ENCODE assay signal across 8 cellular contexts in genomic region chr4:121726642-121727268, GRCh38. TPM values are rescaled to one million over a fixed set of nuclear protein-coding genes. Genes with fewer than 3 reads are reported as not detected.
DNase-seq lines count a peak whose midpoint lies in the region; ATAC-seq, FAIRE-seq and TF ChIP-seq lines count a peak whose summit lies in the region.

No MANE protein-coding gene starts in this region.

- H3K36me3 Mint-ChIP-seq in activated naive CD4-positive, alpha-beta T cell treated with anti-CD3 and anti-CD28 coated beads, Interleukin-2, amount 50 U/mL, for 72 hours, result no peaks in the 10 kb centered on the region

- WGBS in right cardiac atrium, result 38% methylated on average over 3 of the region's 3 CpGs
- WGBS in spleen, 5 donors, result 32 to 43% (median 41%) methylated on average over 3 of the region's 3 CpGs

- peak; percentile 98 for ATAC-seq in GM18519 (IDR thresholded peaks at IDR 0.05; ENCODE audit: low FRiP score, unreplicated experiment)
- ATAC-seq in HG02938 (IDR thresholded peaks at IDR 0.05; ENCODE audit: unreplicated experiment), result peak; percentile 97
- ATAC-seq in activated naive CD4-positive, alpha-beta T cell treated with anti-CD3 and anti-CD28 coated beads, Interleukin-2, amount 50 U/mL, for 72 hours, result peak; percentile 78 to 86
- peak; percentile 67 to 79 for ATAC-seq in right cardiac atrium

- intact Hi-C loops in right cardiac atrium (cut with DNase I) (loop anchor here in 2 of 4 donors (5.0 to 10.0 kb wide), 3 partner anchors 262 to 352 kb away; no protein-coding TSS in a partner anchor), spleen (cut with DNase I; ENCODE audit: low total_unique reads) (no loop called here)

- DNase-seq in D721Med (ENCODE audit: insufficient read length, low spot score), result no peak
- peak; percentile 10 for DNase-seq in NCI-H2227 treated with DMSO at 0.1 percent for 48 hours (lab: John Stamatoyannopoulos, UW)
- DNase-seq in activated naive CD4-positive, alpha-beta T cell treated with anti-CD3 and anti-CD28 coated beads, Interleukin-2, amount 50 U/mL, for 72 hours (ENCODE audit: low spot score in 2 of 2), result peak in 1 of 2 donors; percentile 9
- no peak for DNase-seq in right cardiac atrium
- no peak for DNase-seq in spleen
- no peak for DNase-seq in T-helper 9 cell

- H3K4me1 ChIP-seq in right cardiac atrium (ENCODE audit: control insufficient read depth, insufficient read depth, low read length), result no peaks in the 10 kb centered on the region
- H3K4me1 ChIP-seq in spleen, result no peaks in the 10 kb centered on the region

- H3K9me3 Mint-ChIP-seq in activated naive CD4-positive, alpha-beta T cell treated with anti-CD3 and anti-CD28 coated beads, Interleukin-2, amount 50 U/mL, for 72 hours, result no peaks in the 10 kb centered on the region

- H3K4me3 ChIP-seq in right cardiac atrium (ENCODE audit: low read length) (no peak overlapping the region), spleen (no peak overlapping the region)

- H3K27ac ChIP-seq in right cardiac atrium (ENCODE audit: low read length), result no peak overlapping the region
- H3K27ac ChIP-seq in spleen, result no peak overlapping the region

- TF ChIP-seq CTCF in D721Med (IDR thresholded peaks at IDR 0.05; ENCODE audit: insufficient read depth, missing control alignments) (peak; percentile 64), spleen (IDR thresholded peaks at IDR 0.05 in 8 of 11, conservative IDR thresholded peaks at IDR 0.05 in 3 of 11) (peak in 9 of 11 experiments; percentile 57 to 77 (median 67))

- H3K27me3 ChIP-seq in right cardiac atrium (ENCODE audit: control insufficient read depth, insufficient read depth) (no peaks in the 10 kb centered on the region), spleen (replicated peaks in 1 of 7) (no peaks in the 10 kb centered on the region)

- no peaks in the 10 kb centered on the region for H3K36me3 ChIP-seq in spleen

- peak; percentile 77 for FAIRE-seq in D721Med (lab: Jason Lieb, UNC)

- H3K9me3 ChIP-seq in right cardiac atrium (ENCODE audit: control insufficient read depth, low read length) (no peaks in the 10 kb centered on the region), spleen (peaks cover 0 to 2% (median 0%) of the 10 kb centered on the region in 8 donors)

- no peak overlapping the region for H3K27ac Mint-ChIP-seq in activated naive CD4-positive, alpha-beta T cell treated with anti-CD3 and anti-CD28 coated beads, Interleukin-2, amount 50 U/mL, for 72 hours

- TF ChIP-seq POLR2A in spleen (IDR thresholded peaks at IDR 0.05), result no peak

RNA-seq across cellular contexts. Expression of gene ANXA5, which starts 30.0 kb away (rescaled TPM):
- total RNA-seq in activated naive CD4-positive, alpha-beta T cell treated with anti-CD3 and anti-CD28 coated beads, Interleukin-2, amount 50 U/mL, for 72 hours, result 100 to 1,000 TPM in 1 of 2 donors, 10 to 100 TPM in 1; 82.9 to 161 TPM
- 100 to 1,000 TPM; 145 to 218 (median 167) TPM for total RNA-seq in right cardiac atrium
- 168 TPM for polyA plus RNA-seq in right cardiac atrium
- total RNA-seq in spleen, result 100 to 1,000 TPM; 189 to 269 (median 231) TPM
- polyA plus RNA-seq in spleen, result 100 to 1,000 TPM; 118 to 220 (median 175) TPM

RNA-seq across cellular contexts. Expression of gene SMIM43, which starts 38.2 kb away (rescaled TPM):
- not detected for total RNA-seq in activated naive CD4-positive, alpha-beta T cell treated with anti-CD3 and anti-CD28 coated beads, Interleukin-2, amount 50 U/mL, for 72 hours
- total RNA-seq in right cardiac atrium, result under 1 TPM in 1 of 4 donors, not detected in 3; 0.12 TPM
- 0.07 TPM for polyA plus RNA-seq in right cardiac atrium
- 1 to 10 TPM in 1 of 7 donors, under 1 TPM in 2, not detected in 4; 0.32 to 1.5 (median 0.52) TPM for total RNA-seq in spleen
- polyA plus RNA-seq in spleen, result under 1 TPM; 0.13 to 0.35 (median 0.29) TPM
